11 cellular contexts compared by ENCODE assay signal in genomic region chr15:73628976-73629854, GRCh38. TPM values are rescaled to one million over a fixed set of nuclear protein-coding genes. Genes with fewer than 3 reads are reported as not detected.
A peak's percentile ranks its signal among the peaks of the same experiment; 100 is the strongest.
DNase-seq lines count a peak whose midpoint lies in the region; ATAC-seq and TF ChIP-seq lines count a peak whose summit lies in the region.
"Had no signal": no experiment of that assay in that cellular context is flagged by ENCODE, and none has a peak within 500 bp of the region (broad histone marks: within the 10 kb centered on the region; RNA-seq: fewer than 3 reads in every experiment).

No MANE protein-coding gene starts in this region.

- H3K79me2 ChIP-seq in SK-N-SH (ENCODE audit: insufficient read depth) (peaks cover 87% of the 10 kb centered on the region), OCI-LY7 (ENCODE audit: insufficient read depth, low read depth, low read length) (peaks cover 86% of the 10 kb centered on the region)

- peak overlapping the region in 1 of 2 experiments; percentile 0; a peak in 1 of 4 replicates for H3K27ac ChIP-seq in SK-N-SH (ENCODE audit: low read depth in 2 of 2, low read length in 1 of 2)
- no peak overlapping the region for H3K27ac ChIP-seq in OCI-LY7 (ENCODE audit: low read depth, low read length, poor library complexity, severe bottlenecking)
- peak overlapping the region; percentile 53 for H3K27ac ChIP-seq in foreskin keratinocyte
- H3K27ac ChIP-seq in stomach smooth muscle (ENCODE audit: low read length) = peak overlapping the region; percentile 0

- DNase-seq in SK-N-SH = peak; percentile 35
- DNase-seq in OCI-LY7 (ENCODE audit: low spot score) = no peak
- peak in 1 of 2 donors; percentile 26 for DNase-seq in foreskin keratinocyte
- no peak for DNase-seq in H4 (ENCODE audit: low spot score)
- DNase-seq: stimulated activated CD4-positive, alpha-beta T cell treated with anti-CD3 and anti-CD28 coated beads, Interleukin-12 subunit alpha, Interleukin-12 subunit beta, amount 100 ng/mL, for 4 hours had no signal

- peaks cover 28 to 46% of the 10 kb centered on the region in 2 experiments for H3K4me1 ChIP-seq in SK-N-SH (ENCODE audit: control insufficient read depth in 1 of 2, insufficient read depth in 2 of 2, low read depth in 1 of 2, low read length in 1 of 2)
- peaks cover 42% of the 10 kb centered on the region for H3K4me1 ChIP-seq in OCI-LY7 (ENCODE audit: insufficient read depth, low read length, poor library complexity, severe bottlenecking)
- peaks cover 60% of the 10 kb centered on the region for H3K4me1 ChIP-seq in foreskin keratinocyte
- H3K4me1 ChIP-seq in stomach smooth muscle (ENCODE audit: control insufficient read depth, insufficient read depth, low read length) = peaks cover 29% of the 10 kb centered on the region

- peaks cover 13% of the 10 kb centered on the region for H3F3A ChIP-seq in SK-N-SH (replicated peaks; ENCODE audit: insufficient read depth)

- H3K9ac ChIP-seq in SK-N-SH (no peak overlapping the region), stomach smooth muscle (ENCODE audit: low read length in 2 of 2) (peak overlapping the region; percentile 22 to 34)

- WGBS in SK-N-SH (ENCODE audit: low lambda C conversion rate) = 66% methylated on average over 7 of the region's 7 CpGs

- intact Hi-C loops in OCI-LY7 (cut with micrococcal nuclease; ENCODE audit: unreplicated experiment) = no loop called here

- TF ChIP-seq RAD21 in SK-N-SH (IDR thresholded peaks at IDR 0.05; ENCODE audit: low read length) = no peak

- ATAC-seq in SK-N-SH treated with all-trans-retinoic acid at 6 μM for 48 hours = no peak
- ATAC-seq in foreskin keratinocyte = no peak
- ATAC-seq in HG03159 (IDR thresholded peaks at IDR 0.05; ENCODE audit: unreplicated experiment) = no peak
- ATAC-seq in HG03108 (IDR thresholded peaks at IDR 0.05; ENCODE audit: unreplicated experiment) = no peak
- ATAC-seq: Panc1 had no signal

- TSS peak; percentile 27 for BruUV-seq in OCI-LY7 (replicated peaks; lab: Mats Ljungman, UMichigan)

- no peaks in the 10 kb centered on the region for H3K36me3 ChIP-seq in SK-N-SH (replicated peaks in 1 of 2; ENCODE audit: control insufficient read depth in 1 of 2, insufficient read depth in 2 of 2, low read length in 1 of 2)
- no peaks in the 10 kb centered on the region for H3K36me3 ChIP-seq in OCI-LY7 (ENCODE audit: insufficient read depth, low read length)
- no peaks in the 10 kb centered on the region for H3K36me3 ChIP-seq in stomach smooth muscle (ENCODE audit: control insufficient read depth in 2 of 2, insufficient read depth in 2 of 2, low read length in 2 of 2)

- 0 out of 4 replicates have a peak overlapping the region, but pooled peaks of 1 of the 2 experiments have one; percentile 0 for H3K4me3 ChIP-seq in SK-N-SH (ENCODE audit: low read depth in 2 of 2, low read length in 1 of 2)
- no peak overlapping the region for H3K4me3 ChIP-seq in OCI-LY7 (ENCODE audit: low read depth, low read length, poor library complexity, severe bottlenecking)
- peak overlapping the region in 1 of 2 donors; percentile 48 for H3K4me3 ChIP-seq in stomach smooth muscle (ENCODE audit: low read length in 2 of 2)

- no peak for TF ChIP-seq EP300 in SK-N-SH (IDR thresholded peaks at IDR 0.05; ENCODE audit: borderline replicate concordance in 1 of 2, low read depth in 1 of 2, low read length in 1 of 2)

- no peaks in the 10 kb centered on the region for H3K9me2 ChIP-seq in SK-N-SH
- no peaks in the 10 kb centered on the region for H3K9me2 ChIP-seq in OCI-LY7 (ENCODE audit: insufficient read depth, low read length)

- H3K27me3 ChIP-seq in SK-N-SH (ENCODE audit: insufficient read depth) (no peaks in the 10 kb centered on the region), foreskin keratinocyte (no peaks in the 10 kb centered on the region), stomach smooth muscle (ENCODE audit: control insufficient read depth in 1 of 2, insufficient read depth in 2 of 2, low read length in 2 of 2) (no peaks in the 10 kb centered on the region)

- H3K4me2 ChIP-seq in SK-N-SH (peak overlapping the region; percentile 77; the same call in 1 of the 2 replicates), OCI-LY7 (ENCODE audit: low read length) (peak overlapping the region; percentile 98)

- CTCF ChIA-PET in SK-N-SH (lab: Yijun Ruan, JAX) (interaction anchor here (1.5 to 9.5 kb wide), 5 partner anchors 7 to 73 kb away, joined by 5 to 256 read pairs (median 11); no protein-coding TSS in a partner anchor), OCI-LY7 (lab: Charles Lee; ENCODE audit: unreplicated experiment) (no interaction called here)

- no peaks in the 10 kb centered on the region for H3K9me3 ChIP-seq in SK-N-SH
- no peaks in the 10 kb centered on the region for H3K9me3 ChIP-seq in OCI-LY7 (ENCODE audit: low read length)
- no peaks in the 10 kb centered on the region for H3K9me3 ChIP-seq in stomach smooth muscle (ENCODE audit: control insufficient read depth in 2 of 2, low read length in 2 of 2)

- TF ChIP-seq CTCF in SK-N-SH (IDR thresholded peaks at IDR 0.05) = no peak
- TF ChIP-seq CTCF in OCI-LY7 (conservative IDR thresholded peaks at IDR 0.05; ENCODE audit: low read length) = no peak
- no peak for TF ChIP-seq CTCF in foreskin keratinocyte (conservative IDR thresholded peaks at IDR 0.05)

- H4K20me1 ChIP-seq in SK-N-SH (ENCODE audit: insufficient read depth) = peaks cover 77% of the 10 kb centered on the region
- peaks cover 52% of the 10 kb centered on the region for H4K20me1 ChIP-seq in OCI-LY7 (ENCODE audit: insufficient read depth, low read length)

- POLR2A ChIA-PET in SK-N-SH (lab: Yijun Ruan, JAX) = no interaction called here
- POLR2A ChIA-PET in OCI-LY7 (lab: Charles Lee) = interaction anchor here (6.0 kb wide), 1 partner anchor 11 kb away, joined by 57 read pairs; no protein-coding TSS in a partner anchor

- no peak overlapping the region for H2AFZ ChIP-seq in SK-N-SH (ENCODE audit: low read depth)
- no peak overlapping the region for H2AFZ ChIP-seq in OCI-LY7 (ENCODE audit: low read length)

TF ChIP-seq in SK-N-SH, 30 proteins besides CTCF, POLR2A, EP300 and RAD21:
- TF ChIP-seq SIN3A (IDR thresholded peaks at IDR 0.05; ENCODE audit: borderline replicate concordance, low read depth, low read length) (no peak), NFIC (IDR thresholded peaks at IDR 0.05; ENCODE audit: borderline replicate concordance) (no peak)
TF ChIP-seq in SK-N-SH: peak in this region for 0.

TF ChIP-seq in SK-N-SH treated with all-trans-retinoic acid at 6 μM for 48 hours, 23 proteins besides CTCF, POLR2A, EP300 and RAD21:
- TF ChIP-seq ZNF8 (CRISPR knock-in tag; IDR thresholded peaks at IDR 0.05) = no peak
- TF ChIP-seq ZNF565 (CRISPR knock-in tag; conservative IDR thresholded peaks at IDR 0.05; ENCODE audit: low read depth) = no peak

RNA-seq across cellular contexts. Expression of gene NPTN, which starts 4.0 kb away (rescaled TPM):
- polyA plus RNA-seq in SK-N-SH (2012; rRNA removed) (177 and 183 TPM in 2 replicates), foreskin keratinocyte (65.2 and 89.3 TPM in 2 replicates)
- polyA plus RNA-seq in SK-N-SH (2012; cell fraction: cytosol; rRNA removed) = 147 and 202 TPM in 2 replicates
- 93.4 and 161 TPM in 2 replicates for polyA plus RNA-seq in SK-N-SH (2012; cell fraction: nucleus; rRNA removed)
- 36.0 and 41.5 TPM in 2 replicates for total RNA-seq in OCI-LY7 (2014; rRNA removed; shearing (Covaris generic))
- total RNA-seq in OCI-LY7 (2022) (36.6 and 43.2 TPM in 2 replicates), foreskin keratinocyte (174 and 184 TPM in 2 replicates)
- total RNA-seq in H4 (2014; rRNA removed; shearing (Covaris generic)) = 178 and 199 TPM in 2 replicates

RNA-seq across cellular contexts. Expression of gene CD276, which starts 55.0 kb away (rescaled TPM):
- polyA plus RNA-seq in SK-N-SH (2012; rRNA removed) (60.1 and 86.2 TPM in 2 replicates), foreskin keratinocyte (118 and 129 TPM in 2 replicates)
- polyA plus RNA-seq in SK-N-SH (2012; cell fraction: cytosol; rRNA removed) = 45.2 and 67.1 TPM in 2 replicates
- 81.1 and 82.1 TPM in 2 replicates for polyA plus RNA-seq in SK-N-SH (2012; cell fraction: nucleus; rRNA removed)
- total RNA-seq in OCI-LY7 (2014; rRNA removed; shearing (Covaris generic)) = not detected in 2 replicates
- total RNA-seq in OCI-LY7 (2022) (not detected in 2 replicates), foreskin keratinocyte (107 and 126 TPM in 2 replicates)
- total RNA-seq in H4 (2014; rRNA removed; shearing (Covaris generic)) = 62.2 and 80.7 TPM in 2 replicates
- polyA plus RNA-seq: IgD-negative memory B cell had no signal

Comparison
In these comparisons a context has a peak if more than half of its experiments do, and no peak if none do; other contexts are left out.
1. RNA of gene CD276, which starts 55.0 kb away (total RNA-seq): 107 to 126 TPM in foreskin keratinocyte and 62.2 to 80.7 TPM in H4; not detected in OCI-LY7; every median in the first group is over 10 times any median in the second.